In genomic region chr16:75475420-75475847, GRCh38 we compare ENCODE assay signal across 23 cellular contexts. TPM values are rescaled to one million over a fixed set of nuclear protein-coding genes. Genes with fewer than 3 reads are reported as not detected.
"Had no signal": no experiment of that assay in that cellular context is flagged by ENCODE, and none has a peak within 500 bp of the region (broad histone marks: within the 10 kb centered on the region; RNA-seq: fewer than 3 reads in every experiment).

No MANE protein-coding gene starts in this region.

- H3K9me3 Mint-ChIP-seq: activated naive CD8-positive, alpha-beta T cell treated with anti-CD3 and anti-CD28 coated beads, Interleukin-2, amount 10 ng/mL, durations not matched to agents 7 days and 5 days; activated T-helper 2 cell treated with anti-CD3 and anti-CD28 coated beads, Interferon-gamma antibody, Interleukin-2, Interleukin-4, amounts not matched to agents 10 μg/mL and 5 μg/mL and 100 μg/mL, durations not matched to agents 14 hours and 24 hours and 36 hours; stimulated activated naive CD8-positive, alpha-beta T cell treated with anti-CD3 and anti-CD28 coated beads, Interleukin-15, Interleukin-2, amounts not matched to agents 100 ng/mL and 50 ng/mL, for 24 hours had no signal

- H3K27me3 ChIP-seq: heart right ventricle, right atrium auricular region, transverse colon had no signal

- H3K36me3 Mint-ChIP-seq: activated naive CD8-positive, alpha-beta T cell treated with anti-CD3 and anti-CD28 coated beads, Interleukin-2, amount 10 ng/mL, durations not matched to agents 7 days and 5 days had no signal

- H3K4me3 Mint-ChIP-seq: activated CD8-positive, alpha-beta T cell treated with anti-CD3 and anti-CD28 coated beads, Interleukin-2, amount 10 ng/mL, durations not matched to agents 7 days and 5 days; activated naive CD8-positive, alpha-beta T cell treated with anti-CD3 and anti-CD28 coated beads, Interleukin-2, amount 10 ng/mL, durations not matched to agents 7 days and 5 days; stimulated activated naive CD8-positive, alpha-beta T cell treated with anti-CD3 and anti-CD28 coated beads, Interleukin-15, Interleukin-2, amounts not matched to agents 100 ng/mL and 50 ng/mL, for 24 hours had no signal

- H3K27ac ChIP-seq: coronary artery, epithelial cell of prostate, heart right ventricle, lower lobe of right lung, right atrium auricular region, transverse colon had no signal

- H3K4me1 ChIP-seq: lower lobe of right lung, right atrium auricular region had no signal

- DNase-seq: activated CD4-positive, alpha-beta T cell treated with anti-CD3 and anti-CD28 coated beads, Interleukin-2, amount 50 U/mL, for 1 hour; activated CD8-positive, alpha-beta T cell treated with anti-CD3 and anti-CD28 coated beads, Interleukin-2, amount 10 ng/mL, durations not matched to agents 7 days and 5 days; activated naive CD4-positive, alpha-beta T cell treated with Interleukin-2 at 50 U/mL for 16 hours; activated naive CD8-positive, alpha-beta T cell treated with anti-CD3 and anti-CD28 coated beads, Interleukin-2, amount 10 ng/mL, durations not matched to agents 7 days and 5 days; amygdala; cerebellar nuclear complex; foreskin fibroblast; heart right ventricle; islet precursor cell; lower lobe of right lung; mesendoderm; mucosa of descending colon; stimulated activated CD4-positive, alpha-beta T cell treated with anti-CD3 and anti-CD28 coated beads, Interleukin-4, amount 100 ng/mL, for 24 hours; transverse colon had no signal

- H3K36me3 ChIP-seq: heart right ventricle, lower lobe of right lung, right atrium auricular region, transverse colon had no signal

- ATAC-seq: activated CD4-positive, CD25-positive, alpha-beta regulatory T cell treated with anti-CD3 and anti-CD28 coated beads, Interleukin-2, amount 50 U/mL, for 24 hours; activated CD8-positive, alpha-beta T cell treated with anti-CD3 and anti-CD28 coated beads, Interleukin-2, amount 10 ng/mL, durations not matched to agents 7 days and 5 days; heart right ventricle; left lobe of liver; lower lobe of right lung; mucosa of descending colon had no signal

- H3K27me3 Mint-ChIP-seq: progenitor cell of endocrine pancreas had no signal

- H3K4me3 ChIP-seq: coronary artery, heart right ventricle, lower lobe of right lung, mucosa of descending colon, right atrium auricular region, transverse colon had no signal

- H3K9me3 ChIP-seq: heart right ventricle, lower lobe of right lung, mucosa of descending colon, right atrium auricular region, transverse colon had no signal

- H3K27ac Mint-ChIP-seq: activated CD8-positive, alpha-beta T cell treated with anti-CD3 and anti-CD28 coated beads, Interleukin-2, amount 10 ng/mL, durations not matched to agents 7 days and 5 days; activated naive CD8-positive, alpha-beta T cell treated with anti-CD3 and anti-CD28 coated beads, Interleukin-2, amount 10 ng/mL, durations not matched to agents 7 days and 5 days; activated T-helper 2 cell treated with anti-CD3 and anti-CD28 coated beads, Interferon-gamma antibody, Interleukin-2, Interleukin-4, amounts not matched to agents 10 μg/mL and 5 μg/mL and 100 μg/mL, durations not matched to agents 14 hours and 24 hours and 36 hours; progenitor cell of endocrine pancreas; stimulated activated naive CD8-positive, alpha-beta T cell treated with anti-CD3 and anti-CD28 coated beads, Interleukin-15, Interleukin-2, amounts not matched to agents 100 ng/mL and 50 ng/mL, for 24 hours had no signal

RNA-seq across cellular contexts. Expression of gene CHST6, which starts 19.8 kb away (rescaled TPM):
- total RNA-seq: activated CD8-positive, alpha-beta T cell treated with anti-CD3 and anti-CD28 coated beads, Interleukin-2, amount 10 ng/mL, durations not matched to agents 7 days and 5 days; activated T-helper 2 cell treated with anti-CD3 and anti-CD28 coated beads, Interferon-gamma antibody, Interleukin-2, Interleukin-4, amounts not matched to agents 10 μg/mL and 5 μg/mL and 100 μg/mL, durations not matched to agents 14 hours and 24 hours and 36 hours; T-helper 2 cell treated with Interferon-gamma antibody and Interleukin-4, amounts not matched to agents 100 ng/mL and 5 ng/mL, for 36 hours had no signal
